ENCODE assay signal across 28 cellular contexts in genomic region chr2:54139210-54139609, GRCh38.
"Had no signal": no experiment of that assay in that cellular context is flagged by ENCODE, and none has a peak within 500 bp of the region (broad histone marks: within the 10 kb centered on the region; RNA-seq: fewer than 3 reads in every experiment).

No MANE protein-coding gene starts in this region.

- H3K27ac ChIP-seq: left lung, lower lobe of right lung, neural progenitor cell, neutrophil, parathyroid adenoma, psoas muscle, right atrium auricular region, skin epidermis, suprapubic skin, thoracic aorta, tibial artery, upper lobe of right lung had no signal

- H3K79me2 ChIP-seq: parathyroid adenoma had no signal

- H3K9me3 ChIP-seq: left lung, lower lobe of right lung, neutrophil, psoas muscle, right atrium auricular region, suprapubic skin, thoracic aorta, tibial artery, upper lobe of right lung had no signal

- H3K4me3 ChIP-seq: left lung, lower lobe of right lung, neural progenitor cell, psoas muscle, right atrium auricular region, skin epidermis, suprapubic skin, thoracic aorta, tibial artery, upper lobe of right lung had no signal

- DNase-seq: hypothalamus; immature natural killer cell; kidney; left colon; left lung; lower lobe of right lung; mammary epithelial cell; mesenchymal stem cell; naive thymus-derived CD8-positive, alpha-beta T cell; nephron progenitor cell; occipital lobe; psoas muscle; stimulated activated CD4-positive, alpha-beta T cell treated with anti-CD3 and anti-CD28 coated beads, Interleukin-12 subunit alpha, Interleukin-12 subunit beta, amount 100 ng/mL, for 4 hours; stimulated activated CD4-positive, alpha-beta T cell treated with anti-CD3 and anti-CD28 coated beads, Interleukin-15, amount 100 ng/mL, for 24 hours; stimulated activated CD4-positive, alpha-beta T cell treated with anti-CD3 and anti-CD28 coated beads, Interleukin-4, amount 100 ng/mL, for 24 hours; stimulated activated naive CD4-positive, alpha-beta T cell; tibial artery; trophoblast cell; upper lobe of right lung had no signal

- H3K4me2 ChIP-seq: neural progenitor cell had no signal

- H3K36me3 ChIP-seq: left lung, lower lobe of right lung, neural progenitor cell, neutrophil, thoracic aorta, upper lobe of right lung had no signal

- H3K9ac ChIP-seq: neural progenitor cell, parathyroid adenoma had no signal

- H3K27me3 ChIP-seq: left lung, neural progenitor cell, neutrophil, right atrium auricular region, suprapubic skin, tibial artery, upper lobe of right lung had no signal

- H2AFZ ChIP-seq: neural progenitor cell, parathyroid adenoma had no signal

- ATAC-seq: left colon; left lung; lower lobe of right lung; naive thymus-derived CD8-positive, alpha-beta T cell; psoas muscle; sciatic nerve; stimulated activated effector memory CD8-positive, alpha-beta T cell treated with anti-CD3 and anti-CD28 coated beads, Interleukin-12 subunit alpha, Interleukin-12 subunit beta, amount 100 ng/mL, for 72 hours; upper lobe of right lung had no signal

- H3K4me1 ChIP-seq: left lung, lower lobe of right lung, neural progenitor cell, parathyroid adenoma, psoas muscle, right atrium auricular region, suprapubic skin, tibial artery, upper lobe of right lung had no signal
